In genomic region chr11:128532571-128533091, GRCh38 we compare ENCODE assay signal across 1 cellular context.
TF ChIP-seq lines count a peak whose summit lies in the region.

No MANE protein-coding gene starts in this region.

TF ChIP-seq in H1, 55 proteins besides CTCF, POLR2A, EP300 and RAD21 (continued from another document):
- TF ChIP-seq MAX (IDR thresholded peaks at IDR 0.05) (peak; percentile 86), NANOG (IDR thresholded peaks at IDR 0.05; ENCODE audit: insufficient read depth, low read depth, low read length, poor library complexity, severe bottlenecking) (peak; percentile 73), SAP30 (IDR thresholded peaks at IDR 0.05; ENCODE audit: insufficient read depth, insufficient replicate concordance, low read length) (peak; percentile 40), RXRA (IDR thresholded peaks at IDR 0.05; ENCODE audit: insufficient read depth, low read depth, low read length) (no peak), CHD1 (IDR thresholded peaks at IDR 0.05; ENCODE audit: low read depth, low read length) (no peak), ASH2L (IDR thresholded peaks at IDR 0.05; ENCODE audit: low read length) (peak; percentile 35), CHD7 (IDR thresholded peaks at IDR 0.05; ENCODE audit: insufficient replicate concordance, low read length) (no peak), SP1 (IDR thresholded peaks at IDR 0.05; ENCODE audit: low read depth, low read length) (0 out of 2 replicates have a peak, but pooled peaks have one; percentile 29), TBP (IDR thresholded peaks at IDR 0.05; ENCODE audit: low read depth, low read length) (no peak), HDAC6 (IDR thresholded peaks at IDR 0.05; ENCODE audit: low read depth, low read length) (no peak)
